ENCODE assay signal across 12 cellular contexts in genomic region chr15:70033529-70034140, GRCh38.
A peak's percentile ranks its signal among the peaks of the same experiment; 100 is the strongest.
DNase-seq lines count a peak whose midpoint lies in the region; ATAC-seq, FAIRE-seq and TF ChIP-seq lines count a peak whose summit lies in the region.
"Had no signal": no experiment of that assay in that cellular context is flagged by ENCODE, and none has a peak within 500 bp of the region (broad histone marks: within the 10 kb centered on the region; RNA-seq: fewer than 3 reads in every experiment).

No MANE protein-coding gene starts in this region.

- no peaks in the 10 kb centered on the region for H3K9me3 ChIP-seq in HUES64 (ENCODE audit: insufficient read depth, low read depth, low read length)
- H3K9me3 ChIP-seq in kidney (ENCODE audit: control insufficient read depth in 1 of 2, low read length in 2 of 2): no peaks in the 10 kb centered on the region

- no peak for ATAC-seq in HG02763 (IDR thresholded peaks at IDR 0.05; ENCODE audit: unreplicated experiment)
- ATAC-seq in GM18867 (IDR thresholded peaks at IDR 0.05; ENCODE audit: unreplicated experiment): no peak
- ATAC-seq: left lobe of liver had no signal

- peaks cover 12% of the 10 kb centered on the region for H3K27me3 ChIP-seq in HUES64 (ENCODE audit: insufficient read depth, low read length)

- TF ChIP-seq CTCF in kidney (IDR thresholded peaks at IDR 0.05; ENCODE audit: borderline replicate concordance, extremely low read depth, insufficient read depth): no peak

- no peaks in the 10 kb centered on the region for H3K36me3 ChIP-seq in HUES64 (ENCODE audit: insufficient read depth, low read length)
- H3K36me3 ChIP-seq in kidney (ENCODE audit: control insufficient read depth in 1 of 2, insufficient read depth in 2 of 2, low read length in 2 of 2): no peaks in the 10 kb centered on the region

- peaks cover 3% of the 10 kb centered on the region for H3K4me1 Mint-ChIP-seq in activated naive CD4-positive, alpha-beta T cell treated with anti-CD3 and anti-CD28 coated beads for 36 hours (ENCODE audit: low read depth)
- H3K4me1 Mint-ChIP-seq: activated CD4-positive, alpha-beta T cell treated with anti-CD3 and anti-CD28 coated beads, Interleukin-2, amount 10 ng/mL, durations not matched to agents 7 days and 5 days had no signal

- intact Hi-C loops in kidney (cut with DNase I): no loop called here
- intact Hi-C loops in activated naive CD4-positive, alpha-beta T cell treated with anti-CD3 and anti-CD28 coated beads for 36 hours (cut with micrococcal nuclease): no loop called here

- H3K9ac ChIP-seq in HUES64 (ENCODE audit: low read depth, low read length) (no peak overlapping the region), kidney (ENCODE audit: low read length in 2 of 2) (no peak overlapping the region)

- H3K4me3 ChIP-seq in HUES64 (ENCODE audit: low read length) (peak overlapping the region; percentile 38), kidney (ENCODE audit: low read length in 2 of 2) (no peak overlapping the region)

- no peaks in the 10 kb centered on the region for H3K36me3 Mint-ChIP-seq in activated naive CD4-positive, alpha-beta T cell treated with anti-CD3 and anti-CD28 coated beads for 36 hours (ENCODE audit: low read depth)

- FAIRE-seq in kidney (lab: Jason Lieb, UNC): no peak
- FAIRE-seq: colon had no signal

- H3K27me3 Mint-ChIP-seq in activated naive CD4-positive, alpha-beta T cell treated with anti-CD3 and anti-CD28 coated beads for 36 hours (ENCODE audit: low read depth): no peaks in the 10 kb centered on the region

- CTCF ChIA-PET in activated naive CD4-positive, alpha-beta T cell treated with anti-CD3 and anti-CD28 coated beads for 36 hours (lab: Charles Lee): no interaction called here

- no peaks in the 10 kb centered on the region for H3K9me3 Mint-ChIP-seq in activated naive CD4-positive, alpha-beta T cell treated with anti-CD3 and anti-CD28 coated beads for 36 hours
- H3K9me3 Mint-ChIP-seq: activated CD4-positive, alpha-beta T cell treated with anti-CD3 and anti-CD28 coated beads, Interleukin-2, amount 10 ng/mL, durations not matched to agents 7 days and 5 days had no signal

- H3K27ac ChIP-seq in HUES64 (ENCODE audit: low read depth, low read length) (no peak overlapping the region; the same call in 1 of the 2 replicates), kidney (ENCODE audit: low read depth in 2 of 2, low read length in 2 of 2) (no peak overlapping the region)

- H3K4me1 ChIP-seq in HUES64 (ENCODE audit: insufficient read depth, low read length) (peaks cover 13% of the 10 kb centered on the region), kidney (ENCODE audit: control insufficient read depth in 1 of 2, insufficient read depth in 1 of 2, low read depth in 1 of 2, low read length in 2 of 2) (no peaks in the 10 kb centered on the region)

- DNase-seq in A172 (ENCODE audit: low spot score) (peak; percentile 38), SHP77 treated with DMSO at 0.1 percent for 48 hours (lab: John Stamatoyannopoulos, UW) (peak; percentile 18), kidney (peak; percentile 67), NCI-H1048 (lab: John Stamatoyannopoulos, UW) (no peak)
- DNase-seq in activated naive CD4-positive, alpha-beta T cell treated with anti-CD3 and anti-CD28 coated beads for 36 hours: no peak
- DNase-seq: activated CD4-positive, alpha-beta T cell treated with anti-CD3 and anti-CD28 coated beads, Interleukin-2, amount 10 ng/mL, durations not matched to agents 7 days and 5 days; stimulated activated CD4-positive, alpha-beta T cell treated with anti-CD3 and anti-CD28 coated beads, Interleukin-2, amount 100 ng/mL, for 24 hours had no signal

- no peak overlapping the region for H3K4me3 Mint-ChIP-seq in activated naive CD4-positive, alpha-beta T cell treated with anti-CD3 and anti-CD28 coated beads for 36 hours
- H3K4me3 Mint-ChIP-seq: activated CD4-positive, alpha-beta T cell treated with anti-CD3 and anti-CD28 coated beads, Interleukin-2, amount 10 ng/mL, durations not matched to agents 7 days and 5 days had no signal

- WGBS in HUES64: 47% methylated on average over 35 of the region's 35 CpGs

- no peak overlapping the region for H3K27ac Mint-ChIP-seq in activated naive CD4-positive, alpha-beta T cell treated with anti-CD3 and anti-CD28 coated beads for 36 hours
- H3K27ac Mint-ChIP-seq: activated CD4-positive, alpha-beta T cell treated with anti-CD3 and anti-CD28 coated beads, Interleukin-2, amount 10 ng/mL, durations not matched to agents 7 days and 5 days had no signal

Comparison
In these comparisons a context has a peak if more than half of its experiments do, and no peak if none do; other contexts are left out.
1. DNase-seq: peak in A172 (single experiment), SHP77 treated with DMSO at 0.1 percent for 48 hours (single experiment) and kidney (single experiment); none in NCI-H1048 (single experiment) and activated naive CD4-positive, alpha-beta T cell treated with anti-CD3 and anti-CD28 coated beads for 36 hours (single experiment).